ENCODE assay signal across 1 cellular context in genomic region chr11:78574386-78575381, GRCh38.
A peak's percentile ranks its signal among the peaks of the same experiment; 100 is the strongest.
TF ChIP-seq lines count a peak whose summit lies in the region.

Gene NARS2 (minus strand): TSS chr11:78574864. CDS start chr11:78574488, 376 bp downstream.

TF ChIP-seq in GM23338, 12 proteins besides CTCF, POLR2A, EP300 and RAD21 (continued from another document):
- TF ChIP-seq CREB1 (CRISPR knock-in tag; IDR thresholded peaks at IDR 0.05; ENCODE audit: low read depth) (peak; percentile 92), EZH2 (IDR thresholded peaks at IDR 0.05; ENCODE audit: low read depth, unreplicated experiment) (no peak), JUNB (IDR thresholded peaks at IDR 0.05; ENCODE audit: unreplicated experiment) (no peak), POLR2AphosphoS5 (IDR thresholded peaks at IDR 0.05; ENCODE audit: low read depth) (peak; percentile 98), EZH2phosphoT487 (IDR thresholded peaks at IDR 0.05; ENCODE audit: unreplicated experiment) (no peak), ETS1 (IDR thresholded peaks at IDR 0.05) (no peak), STAT1 (IDR thresholded peaks at IDR 0.05; ENCODE audit: unreplicated experiment) (no peak), NANOG (IDR thresholded peaks at IDR 0.05; ENCODE audit: borderline replicate concordance) (no peak), ZNF462 (CRISPR knock-in tag; IDR thresholded peaks at IDR 0.05) (no peak), ZNF114 (CRISPR knock-in tag; IDR thresholded peaks at IDR 0.05) (no peak), REST (IDR thresholded peaks at IDR 0.05; ENCODE audit: unreplicated experiment) (no peak)
